In the genomic region with DNA sequence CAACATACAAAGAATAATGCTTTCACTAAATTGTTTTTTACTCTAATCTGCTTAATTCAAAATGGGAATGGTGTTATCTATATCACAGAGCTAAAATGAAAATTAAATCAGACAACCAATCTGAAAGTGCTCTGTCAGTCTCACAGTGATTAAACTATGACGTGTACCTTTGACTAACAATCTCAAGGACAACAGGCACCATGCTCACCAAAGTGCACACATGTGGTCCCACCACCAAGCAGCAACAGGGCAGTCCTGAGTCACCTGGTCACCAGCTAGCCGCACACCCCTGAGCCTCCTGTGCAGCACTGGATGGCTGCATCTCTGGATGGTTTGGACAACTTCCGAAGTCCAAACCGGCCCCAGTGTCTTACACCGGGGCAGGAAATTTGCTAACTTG, we compare ENCODE assay signal across 1 cellular context.
TF ChIP-seq lines count a peak whose summit lies in the region.

No MANE protein-coding gene starts in this region.

TF ChIP-seq in HepG2, 621 proteins besides CTCF, POLR2A, EP300 and RAD21 (continues in another document):
- TF ChIP-seq ZFX (CRISPR knock-in tag; IDR thresholded peaks at IDR 0.05; ENCODE audit: low read depth), result no peak
- no peak for TF ChIP-seq GABPB1 (CRISPR knock-in tag; IDR thresholded peaks at IDR 0.05)
- 0 out of 2 replicates have a peak, but pooled peaks have one; percentile 13 for TF ChIP-seq MIXL1 (CRISPR knock-in tag; IDR thresholded peaks at IDR 0.05)
- no peak for TF ChIP-seq JUN (CRISPR knock-in tag; IDR thresholded peaks at IDR 0.05)
- TF ChIP-seq, protein P1, sequence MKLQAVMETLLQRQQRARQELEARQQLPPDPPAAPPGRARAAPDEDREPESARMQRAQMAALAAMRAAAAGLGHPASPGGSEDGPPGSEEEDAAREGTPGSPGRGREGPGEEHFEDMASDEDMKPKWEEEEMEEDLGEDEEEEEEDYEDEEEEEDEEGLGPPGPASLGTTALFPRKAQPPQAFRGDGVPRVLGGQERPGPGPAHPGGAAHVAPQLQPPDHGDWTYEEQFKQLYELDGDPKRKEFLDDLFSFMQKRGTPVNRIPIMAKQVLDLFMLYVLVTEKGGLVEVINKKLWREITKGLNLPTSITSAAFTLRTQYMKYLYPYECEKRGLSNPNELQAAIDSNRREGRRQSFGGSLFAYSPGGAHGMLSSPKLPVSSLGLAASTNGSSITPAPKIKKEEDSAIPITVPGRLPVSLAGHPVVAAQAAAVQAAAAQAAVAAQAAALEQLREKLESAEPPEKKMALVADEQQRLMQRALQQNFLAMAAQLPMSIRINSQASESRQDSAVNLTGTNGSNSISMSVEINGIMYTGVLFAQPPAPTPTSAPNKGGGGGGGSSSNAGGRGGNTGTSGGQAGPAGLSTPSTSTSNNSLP (IDR thresholded peaks at IDR 0.05; ENCODE audit: low read depth, low read length), result 0 out of 2 replicates have a peak, but pooled peaks have one; percentile 30
- TF ChIP-seq ZBTB21 (CRISPR knock-in tag; IDR thresholded peaks at IDR 0.05), result peak; percentile 45; the same call in 1 of the 2 replicates
- peak; percentile 93 for TF ChIP-seq MNT (IDR thresholded peaks at IDR 0.05)
- TF ChIP-seq BORCS8-MEF2B (CRISPR knock-in tag; IDR thresholded peaks at IDR 0.05), result 0 out of 2 replicates have a peak, but pooled peaks have one; percentile 20
- TF ChIP-seq ZNF605 (CRISPR knock-in tag; IDR thresholded peaks at IDR 0.05), result peak; percentile 62; the same call in 1 of the 2 replicates
- TF ChIP-seq HDAC2 (CRISPR knock-in tag; IDR thresholded peaks at IDR 0.05), result 0 out of 2 replicates have a peak, but pooled peaks have one; percentile 11
- no peak for TF ChIP-seq ZBTB25 (CRISPR knock-in tag; IDR thresholded peaks at IDR 0.05)
- TF ChIP-seq, protein P2, sequence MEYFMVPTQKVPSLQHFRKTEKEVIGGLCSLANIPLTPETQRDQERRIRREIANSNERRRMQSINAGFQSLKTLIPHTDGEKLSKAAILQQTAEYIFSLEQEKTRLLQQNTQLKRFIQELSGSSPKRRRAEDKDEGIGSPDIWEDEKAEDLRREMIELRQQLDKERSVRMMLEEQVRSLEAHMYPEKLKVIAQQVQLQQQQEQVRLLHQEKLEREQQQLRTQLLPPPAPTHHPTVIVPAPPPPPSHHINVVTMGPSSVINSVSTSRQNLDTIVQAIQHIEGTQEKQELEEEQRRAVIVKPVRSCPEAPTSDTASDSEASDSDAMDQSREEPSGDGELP (IDR thresholded peaks at IDR 0.05; ENCODE audit: borderline replicate concordance, low read depth), result peak; percentile 49; the same call in 1 of the 2 replicates
- 0 out of 2 replicates have a peak, but pooled peaks have one; percentile 19 for TF ChIP-seq ZNF644 (CRISPR knock-in tag; IDR thresholded peaks at IDR 0.05; ENCODE audit: low read depth)
- peak; percentile 73; the same call in 1 of the 2 replicates for TF ChIP-seq FOXK2 (IDR thresholded peaks at IDR 0.05)
- peak; percentile 76 for TF ChIP-seq FOSL2 (CRISPR knock-in tag; IDR thresholded peaks at IDR 0.05)
- peak; percentile 43; the same call in 1 of the 2 replicates for TF ChIP-seq ATF7 (IDR thresholded peaks at IDR 0.05)
- TF ChIP-seq ATF7 (CRISPR knock-in tag; IDR thresholded peaks at IDR 0.05), result 0 out of 2 replicates have a peak, but pooled peaks have one; percentile 23
- TF ChIP-seq GATAD2A (CRISPR knock-in tag; IDR thresholded peaks at IDR 0.05), result peak; percentile 62; the same call in 1 of the 2 replicates
- TF ChIP-seq ZNF350 (CRISPR knock-in tag; IDR thresholded peaks at IDR 0.05; ENCODE audit: borderline replicate concordance, low read depth), result peak; percentile 17; the same call in 1 of the 2 replicates
- peak; percentile 45; the same call in 1 of the 2 replicates for TF ChIP-seq HOXA3 (CRISPR knock-in tag; IDR thresholded peaks at IDR 0.05)
- TF ChIP-seq, protein P3, sequence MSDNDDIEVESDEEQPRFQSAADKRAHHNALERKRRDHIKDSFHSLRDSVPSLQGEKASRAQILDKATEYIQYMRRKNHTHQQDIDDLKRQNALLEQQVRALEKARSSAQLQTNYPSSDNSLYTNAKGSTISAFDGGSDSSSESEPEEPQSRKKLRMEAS (IDR thresholded peaks at IDR 0.05), result peak; percentile 64
- TF ChIP-seq AKAP8 (CRISPR knock-in tag; IDR thresholded peaks at IDR 0.05), result peak; percentile 26; the same call in 1 of the 2 replicates
- TF ChIP-seq, protein P4, sequence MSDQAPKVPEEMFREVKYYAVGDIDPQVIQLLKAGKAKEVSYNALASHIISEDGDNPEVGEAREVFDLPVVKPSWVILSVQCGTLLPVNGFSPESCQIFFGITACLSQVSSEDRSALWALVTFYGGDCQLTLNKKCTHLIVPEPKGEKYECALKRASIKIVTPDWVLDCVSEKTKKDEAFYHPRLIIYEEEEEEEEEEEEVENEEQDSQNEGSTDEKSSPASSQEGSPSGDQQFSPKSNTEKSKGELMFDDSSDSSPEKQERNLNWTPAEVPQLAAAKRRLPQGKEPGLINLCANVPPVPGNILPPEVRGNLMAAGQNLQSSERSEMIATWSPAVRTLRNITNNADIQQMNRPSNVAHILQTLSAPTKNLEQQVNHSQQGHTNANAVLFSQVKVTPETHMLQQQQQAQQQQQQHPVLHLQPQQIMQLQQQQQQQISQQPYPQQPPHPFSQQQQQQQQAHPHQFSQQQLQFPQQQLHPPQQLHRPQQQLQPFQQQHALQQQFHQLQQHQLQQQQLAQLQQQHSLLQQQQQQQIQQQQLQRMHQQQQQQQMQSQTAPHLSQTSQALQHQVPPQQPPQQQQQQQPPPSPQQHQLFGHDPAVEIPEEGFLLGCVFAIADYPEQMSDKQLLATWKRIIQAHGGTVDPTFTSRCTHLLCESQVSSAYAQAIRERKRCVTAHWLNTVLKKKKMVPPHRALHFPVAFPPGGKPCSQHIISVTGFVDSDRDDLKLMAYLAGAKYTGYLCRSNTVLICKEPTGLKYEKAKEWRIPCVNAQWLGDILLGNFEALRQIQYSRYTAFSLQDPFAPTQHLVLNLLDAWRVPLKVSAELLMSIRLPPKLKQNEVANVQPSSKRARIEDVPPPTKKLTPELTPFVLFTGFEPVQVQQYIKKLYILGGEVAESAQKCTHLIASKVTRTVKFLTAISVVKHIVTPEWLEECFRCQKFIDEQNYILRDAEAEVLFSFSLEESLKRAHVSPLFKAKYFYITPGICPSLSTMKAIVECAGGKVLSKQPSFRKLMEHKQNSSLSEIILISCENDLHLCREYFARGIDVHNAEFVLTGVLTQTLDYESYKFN (CRISPR knock-in tag; conservative IDR thresholded peaks at IDR 0.05), result 0 out of 2 replicates have a peak, but pooled peaks have one; percentile 14
- TF ChIP-seq MXI1 (IDR thresholded peaks at IDR 0.05; ENCODE audit: borderline replicate concordance, low read depth, low read length), result peak; percentile 86; the same call in 1 of the 3 replicates
- peak; percentile 85 for TF ChIP-seq CREB1 (IDR thresholded peaks at IDR 0.05)
- TF ChIP-seq CREB1 (CRISPR knock-in tag; IDR thresholded peaks at IDR 0.05), result peak; percentile 63
- no peak for TF ChIP-seq ZNF562 (CRISPR knock-in tag; IDR thresholded peaks at IDR 0.05; ENCODE audit: borderline replicate concordance)
- TF ChIP-seq SAP130 (CRISPR knock-in tag; IDR thresholded peaks at IDR 0.05; ENCODE audit: low read depth), result peak; percentile 71
- peak; percentile 14; the same call in 1 of the 2 replicates for TF ChIP-seq SALL1 (CRISPR knock-in tag; IDR thresholded peaks at IDR 0.05)
- TF ChIP-seq ZNF563 (CRISPR knock-in tag; IDR thresholded peaks at IDR 0.05), result 0 out of 2 replicates have a peak, but pooled peaks have one; percentile 17
- peak; percentile 50; the same call in 1 of the 2 replicates for TF ChIP-seq HNF4A (CRISPR knock-in tag; IDR thresholded peaks at IDR 0.05)
- TF ChIP-seq ATF7-NPFF (CRISPR knock-in tag; IDR thresholded peaks at IDR 0.05; ENCODE audit: low read depth), result 0 out of 2 replicates have a peak, but pooled peaks have one; percentile 43
- TF ChIP-seq, protein P5, sequence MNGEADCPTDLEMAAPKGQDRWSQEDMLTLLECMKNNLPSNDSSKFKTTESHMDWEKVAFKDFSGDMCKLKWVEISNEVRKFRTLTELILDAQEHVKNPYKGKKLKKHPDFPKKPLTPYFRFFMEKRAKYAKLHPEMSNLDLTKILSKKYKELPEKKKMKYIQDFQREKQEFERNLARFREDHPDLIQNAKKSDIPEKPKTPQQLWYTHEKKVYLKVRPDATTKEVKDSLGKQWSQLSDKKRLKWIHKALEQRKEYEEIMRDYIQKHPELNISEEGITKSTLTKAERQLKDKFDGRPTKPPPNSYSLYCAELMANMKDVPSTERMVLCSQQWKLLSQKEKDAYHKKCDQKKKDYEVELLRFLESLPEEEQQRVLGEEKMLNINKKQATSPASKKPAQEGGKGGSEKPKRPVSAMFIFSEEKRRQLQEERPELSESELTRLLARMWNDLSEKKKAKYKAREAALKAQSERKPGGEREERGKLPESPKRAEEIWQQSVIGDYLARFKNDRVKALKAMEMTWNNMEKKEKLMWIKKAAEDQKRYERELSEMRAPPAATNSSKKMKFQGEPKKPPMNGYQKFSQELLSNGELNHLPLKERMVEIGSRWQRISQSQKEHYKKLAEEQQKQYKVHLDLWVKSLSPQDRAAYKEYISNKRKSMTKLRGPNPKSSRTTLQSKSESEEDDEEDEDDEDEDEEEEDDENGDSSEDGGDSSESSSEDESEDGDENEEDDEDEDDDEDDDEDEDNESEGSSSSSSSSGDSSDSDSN (CRISPR knock-in tag; IDR thresholded peaks at IDR 0.05), result 0 out of 2 replicates have a peak, but pooled peaks have one; percentile 38
- TF ChIP-seq ZBTB38 (CRISPR knock-in tag; IDR thresholded peaks at IDR 0.05), result 0 out of 2 replicates have a peak, but pooled peaks have one; percentile 40
- no peak for TF ChIP-seq NFRKB (IDR thresholded peaks at IDR 0.05)
- no peak for TF ChIP-seq AFF4 (CRISPR knock-in tag; IDR thresholded peaks at IDR 0.05)
- TF ChIP-seq, protein P6, sequence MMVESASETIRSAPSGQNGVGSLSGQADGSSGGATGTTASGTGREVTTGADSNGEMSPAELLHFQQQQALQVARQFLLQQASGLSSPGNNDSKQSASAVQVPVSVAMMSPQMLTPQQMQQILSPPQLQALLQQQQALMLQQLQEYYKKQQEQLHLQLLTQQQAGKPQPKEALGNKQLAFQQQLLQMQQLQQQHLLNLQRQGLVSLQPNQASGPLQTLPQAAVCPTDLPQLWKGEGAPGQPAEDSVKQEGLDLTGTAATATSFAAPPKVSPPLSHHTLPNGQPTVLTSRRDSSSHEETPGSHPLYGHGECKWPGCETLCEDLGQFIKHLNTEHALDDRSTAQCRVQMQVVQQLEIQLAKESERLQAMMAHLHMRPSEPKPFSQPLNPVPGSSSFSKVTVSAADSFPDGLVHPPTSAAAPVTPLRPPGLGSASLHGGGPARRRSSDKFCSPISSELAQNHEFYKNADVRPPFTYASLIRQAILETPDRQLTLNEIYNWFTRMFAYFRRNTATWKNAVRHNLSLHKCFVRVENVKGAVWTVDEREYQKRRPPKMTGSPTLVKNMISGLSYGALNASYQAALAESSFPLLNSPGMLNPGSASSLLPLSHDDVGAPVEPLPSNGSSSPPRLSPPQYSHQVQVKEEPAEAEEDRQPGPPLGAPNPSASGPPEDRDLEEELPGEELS (CRISPR knock-in tag; IDR thresholded peaks at IDR 0.05), result no peak
- no peak for TF ChIP-seq ZKSCAN5 (CRISPR knock-in tag; IDR thresholded peaks at IDR 0.05)
- no peak for TF ChIP-seq TEAD2 (CRISPR knock-in tag; IDR thresholded peaks at IDR 0.05)
- TF ChIP-seq NFIB (CRISPR knock-in tag; IDR thresholded peaks at IDR 0.05; ENCODE audit: borderline replicate concordance), result no peak
- TF ChIP-seq RBM39 (IDR thresholded peaks at IDR 0.05; ENCODE audit: low read depth, low read length, poor library complexity, severe bottlenecking), result no peak
